39 cellular contexts compared by ENCODE assay signal in the genomic region with DNA sequence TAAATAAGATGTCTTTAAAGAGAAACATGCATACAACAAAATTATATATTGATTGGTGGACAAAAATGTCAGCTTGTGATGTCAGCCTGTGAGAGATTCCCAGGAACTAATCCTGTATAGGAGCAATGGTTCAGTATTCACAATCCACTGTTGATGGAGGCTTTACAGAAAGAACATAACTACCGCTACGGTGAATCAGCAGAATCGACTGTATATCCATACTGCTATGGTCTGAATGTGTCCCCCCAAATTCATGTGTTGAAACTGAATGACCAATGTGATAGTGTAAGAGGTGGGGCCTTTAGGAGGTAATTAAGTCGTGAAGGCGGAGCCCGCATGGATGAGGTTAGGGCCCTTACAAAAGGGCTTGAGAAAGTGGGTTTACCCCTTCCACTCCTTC.
"Had no signal": no experiment of that assay in that cellular context is flagged by ENCODE, and none has a peak within 500 bp of the region (broad histone marks: within the 10 kb centered on the region; RNA-seq: fewer than 3 reads in every experiment).

No MANE protein-coding gene starts in this region.

- DNase-seq: activated B cell treated with CpG ODN at 0.5 μM for 24 hours; activated CD4-positive, alpha-beta memory T cell treated with anti-CD3 and anti-CD28 coated beads for 36 hours; activated CD4-positive, alpha-beta T cell treated with anti-CD3 and anti-CD28 coated beads for 4 hours; activated CD4-positive, alpha-beta T cell treated with anti-CD3 and anti-CD28 coated beads, Interleukin-2, amount 10 ng/mL, durations not matched to agents 24 days and 14 days; activated CD4-positive, alpha-beta T cell treated with anti-CD3 and anti-CD28 coated beads, Interleukin-2, amount 50 U/mL, for 1 hour; activated CD4-positive, alpha-beta T cell treated with anti-CD3 and anti-CD28 coated beads, Interleukin-2, amount 50 U/mL, for 4 hours; activated CD4-positive, CD25-positive, alpha-beta regulatory T cell treated with anti-CD3 and anti-CD28 coated beads, Interleukin-2, amount 50 U/mL, for 72 hours; activated CD8-positive, alpha-beta memory T cell treated with anti-CD3 and anti-CD28 coated beads, Interleukin-2, amount 50 U/mL, for 4 hours; activated CD8-positive, alpha-beta T cell treated with anti-CD3 and anti-CD28 coated beads for 36 hours; activated effector memory CD4-positive, alpha-beta T cell treated with anti-CD3 and anti-CD28 coated beads, Interleukin-2, amount 50 U/mL, for 16 hours; activated gamma-delta T cell treated with Interleukin-2 at 50 U/mL for 16 hours; activated naive CD4-positive, alpha-beta T cell; activated naive CD4-positive, alpha-beta T cell treated with anti-CD3 and anti-CD28 coated beads for 36 hours; activated naive CD4-positive, alpha-beta T cell treated with anti-CD3 and anti-CD28 coated beads, Interleukin-2, amount 50 U/mL, for 16 hours; activated naive CD8-positive, alpha-beta T cell treated with anti-CD3 and anti-CD28 coated beads for 36 hours; activated T-cell treated with anti-CD3 and anti-CD28 coated beads for 4 hours; activated T-cell treated with anti-CD3 and anti-CD28 coated beads, Interleukin-2, amount 50 U/mL, for 1 hour; activated T-cell treated with anti-CD3 and anti-CD28 coated beads, Interleukin-2, amount 50 U/mL, for 4 hours; activated T-cell treated with anti-CD3 and anti-CD28 coated beads, Interleukin-2, amount 50 U/mL, for 72 hours; adrenal gland; amniotic stem cell; aorta; body of pancreas; brain microvascular endothelial cell; caudate nucleus; cerebellar nuclear complex; T-helper 1 cell; T-helper 2 cell; T-helper 9 cell had no signal

- ATAC-seq: activated CD8-positive, alpha-beta T cell treated with anti-CD3 and anti-CD28 coated beads for 36 hours; activated naive CD4-positive, alpha-beta T cell treated with anti-CD3 and anti-CD28 coated beads, Interleukin-2, amount 50 U/mL, for 72 hours; activated T-cell treated with anti-CD3 and anti-CD28 coated beads, Interleukin-2, amount 50 U/mL, for 4 hours; activated T-cell treated with anti-CD3 and anti-CD28 coated beads, Interleukin-2, amount 50 U/mL, for 72 hours; activated T-helper 17 cell treated with anti-CD3 and anti-CD28 coated beads, Interleukin-2, amount 50 U/mL, for 72 hours; body of pancreas had no signal

- H3K4me3 ChIP-seq: adrenal gland, body of pancreas, breast epithelium had no signal

- H3K36me3 ChIP-seq: adrenal gland, brain microvascular endothelial cell, breast epithelium had no signal

- H3K9me3 ChIP-seq: adrenal gland, body of pancreas, breast epithelium had no signal

- FAIRE-seq: astrocyte, TTC549 had no signal

- H3K36me3 Mint-ChIP-seq: activated CD4-positive, alpha-beta memory T cell treated with anti-CD3 and anti-CD28 coated beads for 36 hours; activated naive CD4-positive, alpha-beta T cell treated with anti-CD3 and anti-CD28 coated beads, Interleukin-2, amount 50 U/mL, for 72 hours; activated naive CD8-positive, alpha-beta T cell treated with anti-CD3 and anti-CD28 coated beads for 36 hours had no signal

- H3K4me3 Mint-ChIP-seq: activated B cell treated with CpG ODN at 0.5 μM for 24 hours; activated CD4-positive, alpha-beta memory T cell treated with anti-CD3 and anti-CD28 coated beads for 36 hours; activated CD4-positive, alpha-beta T cell treated with anti-CD3 and anti-CD28 coated beads, Interleukin-2, amount 10 ng/mL, durations not matched to agents 24 days and 14 days; activated CD8-positive, alpha-beta T cell treated with anti-CD3 and anti-CD28 coated beads for 36 hours; activated naive CD4-positive, alpha-beta T cell treated with anti-CD3 and anti-CD28 coated beads for 36 hours; activated naive CD8-positive, alpha-beta T cell treated with anti-CD3 and anti-CD28 coated beads for 36 hours; activated T-cell treated with anti-CD3 and anti-CD28 coated beads, Interleukin-2, amount 50 U/mL, for 4 hours; activated T-cell treated with anti-CD3 and anti-CD28 coated beads, Interleukin-2, amount 50 U/mL, for 72 hours; activated T-helper 1 cell treated with anti-CD3 and anti-CD28 coated beads, Interleukin-12 subunit alpha, Interleukin-12 subunit beta, Interleukin-2, Interleukin-4 antibody, amounts not matched to agents 30 ng/mL and 10 ng/mL and 1 ng/mL, durations not matched to agents 14 hours and 24 hours and 36 hours; activated T-helper 17 cell treated with anti-CD3 and anti-CD28 coated beads, Interleukin-2, amount 50 U/mL, for 72 hours; central memory CD8-positive, alpha-beta T cell; T-helper 1 cell treated with Interleukin-12 subunit alpha and Interleukin-12 subunit beta and Interleukin-4 antibody, amounts not matched to agents 30 μg/mL and 1 μg/mL, for 36 hours; T-helper 2 cell treated with Interferon-gamma antibody and Interleukin-4, amounts not matched to agents 5 μg/mL and 100 μg/mL, for 36 hours had no signal

- H3K4me1 ChIP-seq: adrenal gland, body of pancreas, breast epithelium had no signal

- H3K9me3 Mint-ChIP-seq: activated B cell treated with CpG ODN at 0.5 μM for 24 hours; activated CD4-positive, alpha-beta memory T cell treated with anti-CD3 and anti-CD28 coated beads for 36 hours; activated CD4-positive, alpha-beta T cell treated with anti-CD3 and anti-CD28 coated beads, Interleukin-2, amount 10 ng/mL, durations not matched to agents 24 days and 14 days; activated CD8-positive, alpha-beta T cell treated with anti-CD3 and anti-CD28 coated beads for 36 hours; activated naive CD4-positive, alpha-beta T cell treated with anti-CD3 and anti-CD28 coated beads for 36 hours; activated naive CD4-positive, alpha-beta T cell treated with anti-CD3 and anti-CD28 coated beads, Interleukin-2, amount 50 U/mL, for 72 hours; activated naive CD8-positive, alpha-beta T cell treated with anti-CD3 and anti-CD28 coated beads for 36 hours; activated T-cell treated with anti-CD3 and anti-CD28 coated beads, Interleukin-2, amount 50 U/mL, for 4 hours; activated T-cell treated with anti-CD3 and anti-CD28 coated beads, Interleukin-2, amount 50 U/mL, for 72 hours; activated T-helper 1 cell treated with anti-CD3 and anti-CD28 coated beads, Interleukin-12 subunit alpha, Interleukin-12 subunit beta, Interleukin-2, Interleukin-4 antibody, amounts not matched to agents 30 ng/mL and 10 ng/mL and 1 ng/mL, durations not matched to agents 14 hours and 24 hours and 36 hours; activated T-helper 17 cell treated with anti-CD3 and anti-CD28 coated beads, Interleukin-2, amount 50 U/mL, for 72 hours; central memory CD8-positive, alpha-beta T cell; T-helper 1 cell treated with Interleukin-12 subunit alpha and Interleukin-12 subunit beta and Interleukin-4 antibody, amounts not matched to agents 30 μg/mL and 1 μg/mL, for 36 hours; T-helper 2 cell treated with Interferon-gamma antibody and Interleukin-4, amounts not matched to agents 5 μg/mL and 100 μg/mL, for 36 hours had no signal

- H3K27ac ChIP-seq: adrenal gland, body of pancreas, brain microvascular endothelial cell, breast epithelium, VCaP had no signal

- H3K27me3 ChIP-seq: adrenal gland, body of pancreas, brain microvascular endothelial cell had no signal

- H3K27ac Mint-ChIP-seq: activated B cell treated with CpG ODN at 0.5 μM for 24 hours; activated CD4-positive, alpha-beta memory T cell treated with anti-CD3 and anti-CD28 coated beads for 36 hours; activated CD4-positive, alpha-beta T cell treated with anti-CD3 and anti-CD28 coated beads, Interleukin-2, amount 10 ng/mL, durations not matched to agents 24 days and 14 days; activated CD8-positive, alpha-beta T cell treated with anti-CD3 and anti-CD28 coated beads for 36 hours; activated naive CD4-positive, alpha-beta T cell treated with anti-CD3 and anti-CD28 coated beads for 36 hours; activated naive CD4-positive, alpha-beta T cell treated with anti-CD3 and anti-CD28 coated beads, Interleukin-2, amount 50 U/mL, for 72 hours; activated naive CD8-positive, alpha-beta T cell treated with anti-CD3 and anti-CD28 coated beads for 36 hours; activated T-cell treated with anti-CD3 and anti-CD28 coated beads, Interleukin-2, amount 50 U/mL, for 72 hours; activated T-helper 1 cell treated with anti-CD3 and anti-CD28 coated beads, Interleukin-12 subunit alpha, Interleukin-12 subunit beta, Interleukin-2, Interleukin-4 antibody, amounts not matched to agents 30 ng/mL and 10 ng/mL and 1 ng/mL, durations not matched to agents 14 hours and 24 hours and 36 hours; activated T-helper 17 cell treated with anti-CD3 and anti-CD28 coated beads, Interleukin-2, amount 50 U/mL, for 72 hours; T-helper 1 cell treated with Interleukin-12 subunit alpha and Interleukin-12 subunit beta and Interleukin-4 antibody, amounts not matched to agents 30 μg/mL and 1 μg/mL, for 36 hours; T-helper 2 cell treated with Interferon-gamma antibody and Interleukin-4, amounts not matched to agents 5 μg/mL and 100 μg/mL, for 36 hours had no signal

- H3K4me1 Mint-ChIP-seq: activated B cell treated with CpG ODN at 0.5 μM for 24 hours; activated CD4-positive, alpha-beta T cell treated with anti-CD3 and anti-CD28 coated beads, Interleukin-2, amount 10 ng/mL, durations not matched to agents 24 days and 14 days; activated naive CD8-positive, alpha-beta T cell treated with anti-CD3 and anti-CD28 coated beads for 36 hours; activated T-helper 17 cell treated with anti-CD3 and anti-CD28 coated beads, Interleukin-2, amount 50 U/mL, for 72 hours; central memory CD8-positive, alpha-beta T cell had no signal
